1 cellular context compared by ENCODE assay signal in the genomic region with DNA sequence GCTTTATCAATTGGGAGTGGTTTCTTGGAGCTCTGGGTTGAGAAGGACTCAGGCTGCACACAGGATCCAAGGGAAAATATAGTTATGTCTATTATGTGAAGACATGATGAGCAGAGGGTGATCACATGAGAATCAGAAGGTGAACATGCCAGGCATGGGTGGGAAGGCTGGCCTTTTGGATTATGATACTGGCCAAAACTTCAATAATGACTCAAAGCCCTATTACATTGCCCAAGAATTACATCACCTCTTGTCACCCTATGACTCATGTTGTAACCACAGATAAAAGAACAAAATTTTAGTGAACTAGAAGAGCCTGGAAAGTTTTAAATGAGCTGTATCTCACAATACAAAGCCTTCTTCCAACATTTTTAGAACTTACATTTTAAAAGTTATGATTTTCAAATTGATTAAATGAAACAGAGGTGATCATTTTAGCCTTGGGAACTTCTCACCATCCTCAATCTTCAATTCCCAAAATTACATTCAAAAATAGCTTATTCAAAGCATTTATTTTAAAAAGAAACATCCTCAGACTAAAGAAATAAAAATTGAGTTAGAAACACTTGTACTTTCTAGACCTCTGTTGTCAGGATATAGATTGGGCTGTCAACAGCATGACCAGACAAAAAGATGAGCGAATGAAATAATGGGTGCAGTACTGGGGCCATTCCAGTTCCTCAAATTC.
TF ChIP-seq lines count a peak whose summit lies in the region.

No MANE protein-coding gene starts in this region.

TF ChIP-seq in GM12878, 131 proteins besides CTCF, POLR2A, EP300 and RAD21 (continued from another document):
- no peak for TF ChIP-seq CBFB (IDR thresholded peaks at IDR 0.05; ENCODE audit: low read depth)
- no peak for TF ChIP-seq PAX5 (IDR thresholded peaks at IDR 0.05; ENCODE audit: borderline replicate concordance, low read depth, low read length)
- no peak for TF ChIP-seq RFX5 (IDR thresholded peaks at IDR 0.05; ENCODE audit: low read depth, low read length)
- TF ChIP-seq BCL11A (IDR thresholded peaks at IDR 0.05; ENCODE audit: low read depth, low read length): peak; percentile 70; the same call in 1 of the 2 replicates
- TF ChIP-seq RBBP5 (conservative IDR thresholded peaks at IDR 0.05): no peak
- TF ChIP-seq CHD2 (IDR thresholded peaks at IDR 0.05; ENCODE audit: borderline replicate concordance, low read depth, low read length): no peak
- TF ChIP-seq JUND (IDR thresholded peaks at IDR 0.05; ENCODE audit: low read depth, low read length): no peak
- TF ChIP-seq ZNF274 (IDR thresholded peaks at IDR 0.05; ENCODE audit: insufficient read depth, insufficient read length): no peak
- TF ChIP-seq MTA2 (IDR thresholded peaks at IDR 0.05; ENCODE audit: low read depth): no peak
- TF ChIP-seq, protein P1, sequence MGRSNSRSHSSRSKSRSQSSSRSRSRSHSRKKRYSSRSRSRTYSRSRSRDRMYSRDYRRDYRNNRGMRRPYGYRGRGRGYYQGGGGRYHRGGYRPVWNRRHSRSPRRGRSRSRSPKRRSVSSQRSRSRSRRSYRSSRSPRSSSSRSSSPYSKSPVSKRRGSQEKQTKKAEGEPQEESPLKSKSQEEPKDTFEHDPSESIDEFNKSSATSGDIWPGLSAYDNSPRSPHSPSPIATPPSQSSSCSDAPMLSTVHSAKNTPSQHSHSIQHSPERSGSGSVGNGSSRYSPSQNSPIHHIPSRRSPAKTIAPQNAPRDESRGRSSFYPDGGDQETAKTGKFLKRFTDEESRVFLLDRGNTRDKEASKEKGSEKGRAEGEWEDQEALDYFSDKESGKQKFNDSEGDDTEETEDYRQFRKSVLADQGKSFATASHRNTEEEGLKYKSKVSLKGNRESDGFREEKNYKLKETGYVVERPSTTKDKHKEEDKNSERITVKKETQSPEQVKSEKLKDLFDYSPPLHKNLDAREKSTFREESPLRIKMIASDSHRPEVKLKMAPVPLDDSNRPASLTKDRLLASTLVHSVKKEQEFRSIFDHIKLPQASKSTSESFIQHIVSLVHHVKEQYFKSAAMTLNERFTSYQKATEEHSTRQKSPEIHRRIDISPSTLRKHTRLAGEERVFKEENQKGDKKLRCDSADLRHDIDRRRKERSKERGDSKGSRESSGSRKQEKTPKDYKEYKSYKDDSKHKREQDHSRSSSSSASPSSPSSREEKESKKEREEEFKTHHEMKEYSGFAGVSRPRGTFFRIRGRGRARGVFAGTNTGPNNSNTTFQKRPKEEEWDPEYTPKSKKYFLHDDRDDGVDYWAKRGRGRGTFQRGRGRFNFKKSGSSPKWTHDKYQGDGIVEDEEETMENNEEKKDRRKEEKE (IDR thresholded peaks at IDR 0.05): no peak
- TF ChIP-seq MEF2A (IDR thresholded peaks at IDR 0.05; ENCODE audit: insufficient read depth, low read depth, low read length): no peak
- TF ChIP-seq, protein P2, sequence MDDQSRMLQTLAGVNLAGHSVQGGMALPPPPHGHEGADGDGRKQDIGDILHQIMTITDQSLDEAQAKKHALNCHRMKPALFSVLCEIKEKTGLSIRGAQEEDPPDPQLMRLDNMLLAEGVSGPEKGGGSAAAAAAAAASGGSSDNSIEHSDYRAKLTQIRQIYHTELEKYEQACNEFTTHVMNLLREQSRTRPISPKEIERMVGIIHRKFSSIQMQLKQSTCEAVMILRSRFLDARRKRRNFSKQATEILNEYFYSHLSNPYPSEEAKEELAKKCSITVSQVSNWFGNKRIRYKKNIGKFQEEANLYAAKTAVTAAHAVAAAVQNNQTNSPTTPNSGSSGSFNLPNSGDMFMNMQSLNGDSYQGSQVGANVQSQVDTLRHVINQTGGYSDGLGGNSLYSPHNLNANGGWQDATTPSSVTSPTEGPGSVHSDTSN (IDR thresholded peaks at IDR 0.05; ENCODE audit: insufficient replicate concordance, low read depth, low read length): no peak
- TF ChIP-seq TCF7 (IDR thresholded peaks at IDR 0.05; ENCODE audit: borderline replicate concordance): no peak
- no peak for TF ChIP-seq SMC3 (IDR thresholded peaks at IDR 0.05; ENCODE audit: borderline replicate concordance, low read length)
- TF ChIP-seq, protein P3, sequence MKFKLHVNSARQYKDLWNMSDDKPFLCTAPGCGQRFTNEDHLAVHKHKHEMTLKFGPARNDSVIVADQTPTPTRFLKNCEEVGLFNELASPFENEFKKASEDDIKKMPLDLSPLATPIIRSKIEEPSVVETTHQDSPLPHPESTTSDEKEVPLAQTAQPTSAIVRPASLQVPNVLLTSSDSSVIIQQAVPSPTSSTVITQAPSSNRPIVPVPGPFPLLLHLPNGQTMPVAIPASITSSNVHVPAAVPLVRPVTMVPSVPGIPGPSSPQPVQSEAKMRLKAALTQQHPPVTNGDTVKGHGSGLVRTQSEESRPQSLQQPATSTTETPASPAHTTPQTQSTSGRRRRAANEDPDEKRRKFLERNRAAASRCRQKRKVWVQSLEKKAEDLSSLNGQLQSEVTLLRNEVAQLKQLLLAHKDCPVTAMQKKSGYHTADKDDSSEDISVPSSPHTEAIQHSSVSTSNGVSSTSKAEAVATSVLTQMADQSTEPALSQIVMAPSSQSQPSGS (IDR thresholded peaks at IDR 0.05; ENCODE audit: low read length): peak; percentile 81
- TF ChIP-seq CREM (IDR thresholded peaks at IDR 0.05; ENCODE audit: low read depth): peak; percentile 44; the same call in 1 of the 2 replicates
- TF ChIP-seq KAT2A (conservative IDR thresholded peaks at IDR 0.05; ENCODE audit: control insufficient read depth, low read depth, low read length): no peak
- no peak for TF ChIP-seq FOS (IDR thresholded peaks at IDR 0.05; ENCODE audit: borderline replicate concordance, extremely low read depth, insufficient read length)
- peak; percentile 59; the same call in 1 of the 2 replicates for TF ChIP-seq NFIC (IDR thresholded peaks at IDR 0.05; ENCODE audit: low read depth, low read length)
- no peak for TF ChIP-seq MYC (IDR thresholded peaks at IDR 0.05; ENCODE audit: insufficient read depth, insufficient read length, insufficient replicate concordance, low read length, severe bottlenecking)
- TF ChIP-seq, protein P4, sequence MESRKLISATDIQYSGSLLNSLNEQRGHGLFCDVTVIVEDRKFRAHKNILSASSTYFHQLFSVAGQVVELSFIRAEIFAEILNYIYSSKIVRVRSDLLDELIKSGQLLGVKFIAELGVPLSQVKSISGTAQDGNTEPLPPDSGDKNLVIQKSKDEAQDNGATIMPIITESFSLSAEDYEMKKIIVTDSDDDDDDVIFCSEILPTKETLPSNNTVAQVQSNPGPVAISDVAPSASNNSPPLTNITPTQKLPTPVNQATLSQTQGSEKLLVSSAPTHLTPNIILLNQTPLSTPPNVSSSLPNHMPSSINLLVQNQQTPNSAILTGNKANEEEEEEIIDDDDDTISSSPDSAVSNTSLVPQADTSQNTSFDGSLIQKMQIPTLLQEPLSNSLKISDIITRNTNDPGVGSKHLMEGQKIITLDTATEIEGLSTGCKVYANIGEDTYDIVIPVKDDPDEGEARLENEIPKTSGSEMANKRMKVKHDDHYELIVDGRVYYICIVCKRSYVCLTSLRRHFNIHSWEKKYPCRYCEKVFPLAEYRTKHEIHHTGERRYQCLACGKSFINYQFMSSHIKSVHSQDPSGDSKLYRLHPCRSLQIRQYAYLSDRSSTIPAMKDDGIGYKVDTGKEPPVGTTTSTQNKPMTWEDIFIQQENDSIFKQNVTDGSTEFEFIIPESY (IDR thresholded peaks at IDR 0.05): no peak
- TF ChIP-seq NR2C1 (IDR thresholded peaks at IDR 0.05): no peak
- no peak for TF ChIP-seq ZNF217 (IDR thresholded peaks at IDR 0.05)
- TF ChIP-seq IRF4 (IDR thresholded peaks at IDR 0.05; ENCODE audit: low read depth, low read length): peak; percentile 36; the same call in 1 of the 2 replicates
- TF ChIP-seq, protein P5, sequence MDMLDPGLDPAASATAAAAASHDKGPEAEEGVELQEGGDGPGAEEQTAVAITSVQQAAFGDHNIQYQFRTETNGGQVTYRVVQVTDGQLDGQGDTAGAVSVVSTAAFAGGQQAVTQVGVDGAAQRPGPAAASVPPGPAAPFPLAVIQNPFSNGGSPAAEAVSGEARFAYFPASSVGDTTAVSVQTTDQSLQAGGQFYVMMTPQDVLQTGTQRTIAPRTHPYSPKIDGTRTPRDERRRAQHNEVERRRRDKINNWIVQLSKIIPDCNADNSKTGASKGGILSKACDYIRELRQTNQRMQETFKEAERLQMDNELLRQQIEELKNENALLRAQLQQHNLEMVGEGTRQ (IDR thresholded peaks at IDR 0.05; ENCODE audit: borderline replicate concordance, low read depth, low read length): no peak
- TF ChIP-seq CEBPB (IDR thresholded peaks at IDR 0.05; ENCODE audit: borderline replicate concordance in 1 of 2, low read depth in 2 of 2, low read length in 2 of 2): no peak
- TF ChIP-seq, protein P6, sequence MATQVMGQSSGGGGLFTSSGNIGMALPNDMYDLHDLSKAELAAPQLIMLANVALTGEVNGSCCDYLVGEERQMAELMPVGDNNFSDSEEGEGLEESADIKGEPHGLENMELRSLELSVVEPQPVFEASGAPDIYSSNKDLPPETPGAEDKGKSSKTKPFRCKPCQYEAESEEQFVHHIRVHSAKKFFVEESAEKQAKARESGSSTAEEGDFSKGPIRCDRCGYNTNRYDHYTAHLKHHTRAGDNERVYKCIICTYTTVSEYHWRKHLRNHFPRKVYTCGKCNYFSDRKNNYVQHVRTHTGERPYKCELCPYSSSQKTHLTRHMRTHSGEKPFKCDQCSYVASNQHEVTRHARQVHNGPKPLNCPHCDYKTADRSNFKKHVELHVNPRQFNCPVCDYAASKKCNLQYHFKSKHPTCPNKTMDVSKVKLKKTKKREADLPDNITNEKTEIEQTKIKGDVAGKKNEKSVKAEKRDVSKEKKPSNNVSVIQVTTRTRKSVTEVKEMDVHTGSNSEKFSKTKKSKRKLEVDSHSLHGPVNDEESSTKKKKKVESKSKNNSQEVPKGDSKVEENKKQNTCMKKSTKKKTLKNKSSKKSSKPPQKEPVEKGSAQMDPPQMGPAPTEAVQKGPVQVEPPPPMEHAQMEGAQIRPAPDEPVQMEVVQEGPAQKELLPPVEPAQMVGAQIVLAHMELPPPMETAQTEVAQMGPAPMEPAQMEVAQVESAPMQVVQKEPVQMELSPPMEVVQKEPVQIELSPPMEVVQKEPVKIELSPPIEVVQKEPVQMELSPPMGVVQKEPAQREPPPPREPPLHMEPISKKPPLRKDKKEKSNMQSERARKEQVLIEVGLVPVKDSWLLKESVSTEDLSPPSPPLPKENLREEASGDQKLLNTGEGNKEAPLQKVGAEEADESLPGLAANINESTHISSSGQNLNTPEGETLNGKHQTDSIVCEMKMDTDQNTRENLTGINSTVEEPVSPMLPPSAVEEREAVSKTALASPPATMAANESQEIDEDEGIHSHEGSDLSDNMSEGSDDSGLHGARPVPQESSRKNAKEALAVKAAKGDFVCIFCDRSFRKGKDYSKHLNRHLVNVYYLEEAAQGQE (IDR thresholded peaks at IDR 0.05; ENCODE audit: low read depth, low read length): no peak
- no peak for TF ChIP-seq TBL1XR1 (IDR thresholded peaks at IDR 0.05; ENCODE audit: low read depth, low read length)
- TF ChIP-seq SRF (IDR thresholded peaks at IDR 0.05; ENCODE audit: low read depth in 2 of 2, low read length in 2 of 2): no peak
- no peak for TF ChIP-seq NRF1 (conservative IDR thresholded peaks at IDR 0.05; ENCODE audit: low read depth, low read length)
- no peak for TF ChIP-seq SPI1 (IDR thresholded peaks at IDR 0.05; ENCODE audit: borderline replicate concordance, insufficient read depth, low read depth, low read length)
- TF ChIP-seq ZNF24 (IDR thresholded peaks at IDR 0.05): no peak
TF ChIP-seq in GM12878: peak in this region for 10.
